Comparison of ENCODE assay signal across 13 cellular contexts in the genomic region with DNA sequence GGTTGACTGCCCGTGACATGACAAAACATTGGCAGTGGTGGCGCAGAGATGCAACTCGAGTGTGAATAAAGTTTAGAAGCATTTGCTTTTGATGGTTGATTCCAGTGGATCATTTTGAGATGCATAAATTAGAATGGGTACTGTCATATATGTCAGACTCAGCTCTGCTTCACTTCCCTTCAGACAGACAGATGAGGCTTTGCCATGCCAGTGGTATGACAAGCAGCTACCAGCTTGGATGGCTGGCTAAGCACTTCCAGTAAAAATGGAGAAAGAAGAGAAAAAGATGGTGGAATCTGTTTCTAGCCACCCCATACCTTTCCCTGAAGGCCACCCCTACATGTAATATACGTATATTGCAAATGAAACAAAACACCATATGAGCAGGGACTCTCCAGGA. TPM values are rescaled to one million over a fixed set of nuclear protein-coding genes. Genes with fewer than 3 reads are reported as not detected.
DNase-seq lines count a peak whose midpoint lies in the region; ATAC-seq lines count a peak whose summit lies in the region.
"Had no signal": no experiment of that assay in that cellular context is flagged by ENCODE, and none has a peak within 500 bp of the region (broad histone marks: within the 10 kb centered on the region; RNA-seq: fewer than 3 reads in every experiment).

No MANE protein-coding gene starts in this region.

- H3K9ac ChIP-seq in BLaER1 treated with 17β-estradiol and CSF1 and Interleukin-3, amounts not matched to agents 10 nM and 100 nM: peak overlapping the region in 4 of 11 experiments; percentile 53 to 69 (median 64); a peak in 7 of 22 replicates
- H3K9ac ChIP-seq in skeletal muscle satellite cell (ENCODE audit: low read depth, low read length): peak overlapping the region; percentile 83

- no peaks in the 10 kb centered on the region for H4K20me1 ChIP-seq in BLaER1 treated with 17β-estradiol and CSF1 and Interleukin-3, amounts not matched to agents 10 nM and 100 nM

- H3K4me3 ChIP-seq in BLaER1 treated with 17β-estradiol and CSF1 and Interleukin-3, amounts not matched to agents 10 nM and 100 nM: no peak overlapping the region
- peak overlapping the region; percentile 49 for H3K4me3 ChIP-seq in skeletal muscle satellite cell (ENCODE audit: low read length)

- no peaks in the 10 kb centered on the region for H3K27me3 ChIP-seq in BLaER1 treated with 17β-estradiol and CSF1 and Interleukin-3, amounts not matched to agents 10 nM and 100 nM
- H3K27me3 ChIP-seq in skeletal muscle satellite cell (ENCODE audit: control insufficient read depth, insufficient read depth, low read length): no peaks in the 10 kb centered on the region

- no peak overlapping the region for H3K4me3 Mint-ChIP-seq in activated CD8-positive, alpha-beta memory T cell treated with anti-CD3 and anti-CD28 coated beads, Interleukin-2, amount 10 ng/mL, durations not matched to agents 7 days and 5 days
- H3K4me3 Mint-ChIP-seq: activated CD4-positive, alpha-beta T cell treated with anti-CD3 and anti-CD28 coated beads, Interleukin-2, amount 10 ng/mL, durations not matched to agents 24 days and 14 days had no signal

- H3K36me3 ChIP-seq in BLaER1 treated with 17β-estradiol and CSF1 and Interleukin-3, amounts not matched to agents 10 nM and 100 nM: peaks cover 46 to 92% (median 84%) of the 10 kb centered on the region in 11 experiments
- peaks cover 26% of the 10 kb centered on the region for H3K36me3 ChIP-seq in skeletal muscle satellite cell (ENCODE audit: insufficient read depth, low read length)

- H3K9me3 ChIP-seq in BLaER1 treated with 17β-estradiol and CSF1 and Interleukin-3, amounts not matched to agents 10 nM and 100 nM (replicated peaks in 1 of 11): no peaks in the 10 kb centered on the region
- H3K9me3 ChIP-seq in skeletal muscle satellite cell (replicated peaks; ENCODE audit: low read length): no peaks in the 10 kb centered on the region

- peak overlapping the region in 6 of 11 experiments; percentile 38 to 95 (median 68); a peak in 15 of 22 replicates for H3K4me2 ChIP-seq in BLaER1 treated with 17β-estradiol and CSF1 and Interleukin-3, amounts not matched to agents 10 nM and 100 nM
- peak overlapping the region; percentile 69 for H3K4me2 ChIP-seq in skeletal muscle satellite cell (ENCODE audit: low read length)

- H3K27ac ChIP-seq in BLaER1 treated with 17β-estradiol and CSF1 and Interleukin-3, amounts not matched to agents 10 nM and 100 nM: peak overlapping the region in 8 of 11 experiments; percentile 35 to 83 (median 72); a peak in 14 of 22 replicates
- peak overlapping the region; percentile 5 for H3K27ac ChIP-seq in adipose tissue (ENCODE audit: low read depth, low read length)

- H3K4me1 Mint-ChIP-seq in activated CD8-positive, alpha-beta memory T cell treated with anti-CD3 and anti-CD28 coated beads, Interleukin-2, amount 10 ng/mL, durations not matched to agents 7 days and 5 days: peaks cover 4% of the 10 kb centered on the region

- H3K4me1 ChIP-seq in BLaER1 treated with 17β-estradiol and CSF1 and Interleukin-3, amounts not matched to agents 10 nM and 100 nM: peaks cover 16 to 41% (median 22%) of the 10 kb centered on the region in 10 experiments
- peaks cover 54% of the 10 kb centered on the region for H3K4me1 ChIP-seq in skeletal muscle satellite cell (ENCODE audit: control insufficient read depth, insufficient read depth, low read length)

- H3K27me3 Mint-ChIP-seq in activated CD8-positive, alpha-beta memory T cell treated with anti-CD3 and anti-CD28 coated beads, Interleukin-2, amount 10 ng/mL, durations not matched to agents 7 days and 5 days: no peaks in the 10 kb centered on the region
- H3K27me3 Mint-ChIP-seq: activated CD4-positive, alpha-beta T cell treated with anti-CD3 and anti-CD28 coated beads, Interleukin-2, amount 10 ng/mL, durations not matched to agents 24 days and 14 days had no signal

- peaks cover 25% of the 10 kb centered on the region for H3K36me3 Mint-ChIP-seq in activated CD8-positive, alpha-beta memory T cell treated with anti-CD3 and anti-CD28 coated beads, Interleukin-2, amount 10 ng/mL, durations not matched to agents 7 days and 5 days

- WGBS in adipose tissue, 3 donors: 82 to 96% (median 88%) methylated on average over 4 of the region's 4 CpGs

- CTCF ChIA-PET in activated CD8-positive, alpha-beta memory T cell treated with anti-CD3 and anti-CD28 coated beads, Interleukin-2, amount 10 ng/mL, durations not matched to agents 7 days and 5 days (lab: Charles Lee): interaction anchor here (1.5 kb wide), 1 partner anchor 15 kb away, joined by 4 read pairs; no protein-coding TSS in a partner anchor

- no peaks in the 10 kb centered on the region for H3K9me3 Mint-ChIP-seq in activated CD8-positive, alpha-beta memory T cell treated with anti-CD3 and anti-CD28 coated beads, Interleukin-2, amount 10 ng/mL, durations not matched to agents 7 days and 5 days (ENCODE audit: low read depth)
- H3K9me3 Mint-ChIP-seq: activated CD4-positive, alpha-beta T cell treated with anti-CD3 and anti-CD28 coated beads, Interleukin-2, amount 10 ng/mL, durations not matched to agents 24 days and 14 days had no signal

- no peak for ATAC-seq in activated CD8-positive, alpha-beta memory T cell treated with anti-CD3 and anti-CD28 coated beads, Interleukin-2, amount 10 ng/mL, durations not matched to agents 7 days and 5 days
- ATAC-seq in esophagus mucosa: no peak

- H3K27ac Mint-ChIP-seq in activated CD8-positive, alpha-beta memory T cell treated with anti-CD3 and anti-CD28 coated beads, Interleukin-2, amount 10 ng/mL, durations not matched to agents 7 days and 5 days: no peak overlapping the region

- DNase-seq in kidney tubule cell (ENCODE audit: low spot score) (peak; percentile 49), cerebellum (ENCODE audit: low spot score) (no peak)
- DNase-seq in activated CD8-positive, alpha-beta memory T cell treated with anti-CD3 and anti-CD28 coated beads, Interleukin-2, amount 10 ng/mL, durations not matched to agents 7 days and 5 days: no peak
- DNase-seq in activated effector memory CD4-positive, alpha-beta T cell treated with anti-CD3 and anti-CD28 coated beads, Interleukin-2, amount 50 U/mL, for 16 hours: no peak
- DNase-seq: activated CD4-positive, alpha-beta T cell treated with anti-CD3 and anti-CD28 coated beads, Interleukin-2, amount 10 ng/mL, durations not matched to agents 24 days and 14 days; Karpas-422; NCI-H2029; NK-92 treated with Interleukin-12 subunit alpha and Interleukin-12 subunit beta, amount 100 ng/mL, for 24 hours; stimulated activated CD4-positive, alpha-beta T cell treated with anti-CD3 and anti-CD28 coated beads, Interleukin-12 subunit alpha, Interleukin-12 subunit beta, amount 100 ng/mL, for 4 hours had no signal

RNA-seq across cellular contexts. Expression of a gene that starts 13.5 kb away (rescaled TPM):
- 100 to 1,000 TPM in 1 of 3 donors, 10 to 100 TPM in 2; 14.3 to 202 (median 97.2) TPM for polyA plus RNA-seq in adipose tissue
- 23.8 and 88.9 TPM in 2 replicates for total RNA-seq in skeletal muscle satellite cell (2012; rRNA removed)
- total RNA-seq in cerebellum: 17.1 TPM
- total RNA-seq in activated CD8-positive, alpha-beta memory T cell treated with anti-CD3 and anti-CD28 coated beads, Interleukin-2, amount 10 ng/mL, durations not matched to agents 7 days and 5 days: not detected
- total RNA-seq in esophagus mucosa: 3.1 TPM
- total RNA-seq: activated CD4-positive, alpha-beta T cell treated with anti-CD3 and anti-CD28 coated beads, Interleukin-2, amount 10 ng/mL, durations not matched to agents 24 days and 14 days had no signal

RNA-seq across cellular contexts. Expression of a gene that starts 36.5 kb away (rescaled TPM):
- 10 to 100 TPM; 17.1 to 24.1 (median 22.8) TPM for polyA plus RNA-seq in adipose tissue
- 55.5 and 61.1 TPM in 2 replicates for total RNA-seq in skeletal muscle satellite cell (2012; rRNA removed)
- 25.5 TPM for total RNA-seq in cerebellum
- 10 to 100 TPM; 51.3 to 66.1 TPM for total RNA-seq in activated CD8-positive, alpha-beta memory T cell treated with anti-CD3 and anti-CD28 coated beads, Interleukin-2, amount 10 ng/mL, durations not matched to agents 7 days and 5 days
- total RNA-seq in esophagus mucosa: 32.5 TPM

RNA-seq across cellular contexts. Expression of a gene that starts 36.6 kb away (rescaled TPM):
- polyA plus RNA-seq in adipose tissue: 10 to 100 TPM; 17.6 to 57.5 (median 48.1) TPM
- 57.5 and 59.2 TPM in 2 replicates for total RNA-seq in skeletal muscle satellite cell (2012; rRNA removed)
- 45.0 TPM for total RNA-seq in cerebellum
- 10 to 100 TPM; 54.0 to 54.9 TPM for total RNA-seq in activated CD8-positive, alpha-beta memory T cell treated with anti-CD3 and anti-CD28 coated beads, Interleukin-2, amount 10 ng/mL, durations not matched to agents 7 days and 5 days
- 72.3 TPM for total RNA-seq in esophagus mucosa
